Comparison of ENCODE assay signal across 8 cellular contexts in genomic region chr3:187747506-187747905, GRCh38. TPM values are rescaled to one million over a fixed set of nuclear protein-coding genes. Genes with fewer than 3 reads are reported as not detected.
DNase-seq lines count a peak whose midpoint lies in the region; ATAC-seq, FAIRE-seq and TF ChIP-seq lines count a peak whose summit lies in the region.

No MANE protein-coding gene starts in this region.

- H3K9me3 Mint-ChIP-seq in activated T-cell treated with anti-CD3 and anti-CD28 coated beads, Interleukin-2, amount 50 U/mL, for 4 hours, result no peaks in the 10 kb centered on the region

- H3K36me3 Mint-ChIP-seq in activated T-cell treated with anti-CD3 and anti-CD28 coated beads, Interleukin-2, amount 50 U/mL, for 4 hours (ENCODE audit: insufficient read depth), result no peaks in the 10 kb centered on the region

- H3K4me3 ChIP-seq in K562 (peak overlapping the region; percentile 87), tibial artery (no peak overlapping the region)

- no peaks in the 10 kb centered on the region for H3K36me3 ChIP-seq in K562 (ENCODE audit: control insufficient read depth, insufficient read depth, low read length)
- no peaks in the 10 kb centered on the region for H3K36me3 ChIP-seq in tibial artery

- no peak for FAIRE-seq in K562 (lab: Jason Lieb, UNC)

- TF ChIP-seq EP300 in K562 (IDR thresholded peaks at IDR 0.05; ENCODE audit: low read length), result no peak

- TF ChIP-seq RAD21 in K562 (CRISPR knock-in tag; conservative IDR thresholded peaks at IDR 0.05 in 1 of 2, IDR thresholded peaks at IDR 0.05 in 1 of 2), result no peak

- ATAC-seq in activated T-cell treated with anti-CD3 and anti-CD28 coated beads, Interleukin-2, amount 50 U/mL, for 4 hours, result no peak
- no peak for ATAC-seq in K562
- ATAC-seq in GM18868 (IDR thresholded peaks at IDR 0.05; ENCODE audit: unreplicated experiment), result no peak
- no peak for ATAC-seq in HG03108 (IDR thresholded peaks at IDR 0.05; ENCODE audit: unreplicated experiment)

- POLR2A ChIA-PET in K562 (lab: Yijun Ruan, JAX), result interaction anchor here (0.6 kb wide), 1 partner anchor 1889 kb away, joined by 3 read pairs; no protein-coding TSS in a partner anchor

- H3K4me2 ChIP-seq in K562 (ENCODE audit: insufficient read depth, low read length), result peak overlapping the region; percentile 56

- no peaks in the 10 kb centered on the region for H4K20me1 ChIP-seq in K562 (replicated peaks; ENCODE audit: control insufficient read depth, insufficient read depth, low read length)

- peak overlapping the region; percentile 91 for H3K4me3 Mint-ChIP-seq in activated T-cell treated with anti-CD3 and anti-CD28 coated beads, Interleukin-2, amount 50 U/mL, for 4 hours

- H3K9me3 ChIP-seq in K562 (replicated peaks; ENCODE audit: control insufficient read depth, insufficient read depth, low read depth, low read length), result no peaks in the 10 kb centered on the region
- H3K9me3 ChIP-seq in tibial artery, result no peaks in the 10 kb centered on the region

- no TSS peak for BruUV-seq in K562 (replicated peaks; lab: Mats Ljungman, UMichigan)

- H3K4me1 Mint-ChIP-seq in activated T-cell treated with anti-CD3 and anti-CD28 coated beads, Interleukin-2, amount 50 U/mL, for 4 hours (ENCODE audit: low read depth), result peaks cover 61% of the 10 kb centered on the region

- WGBS in K562 (ENCODE audit: insufficient coverage, low coverage, missing lambda C conversion rate), result 15% methylated on average over 5 of the region's 5 CpGs

- H2AFZ ChIP-seq in K562 (ENCODE audit: low read depth, low read length), result peak overlapping the region; percentile 48

- DNase-seq in activated T-cell treated with anti-CD3 and anti-CD28 coated beads, Interleukin-2, amount 50 U/mL, for 4 hours, result no peak
- DNase-seq in activated T-cell treated with anti-CD3 and anti-CD28 coated beads, Interleukin-2, amount 50 U/mL, for 48 hours, result no peak
- DNase-seq in K562 (ENCODE audit: extremely low read depth in 1 of 4, low spot score in 3 of 4) (peak in 1 of 4 experiments; percentile 5), myocyte (ENCODE audit: low read depth) (peak; percentile 6), tibial artery (no peak), 8988T (no peak)

- peaks cover 3 to 6% of the 10 kb centered on the region in 2 experiments for H3K4me1 ChIP-seq in K562 (replicated peaks in 1 of 2; ENCODE audit: control insufficient read depth in 2 of 2, insufficient read depth in 2 of 2, low read length in 2 of 2)
- peaks cover 0 to 29% (median 17%) of the 10 kb centered on the region in 4 donors for H3K4me1 ChIP-seq in tibial artery

- CTCF ChIA-PET in K562 (lab: Yijun Ruan, JAX; ENCODE audit: low intra/inter-chr PET ratio), result interaction anchor here (1.1 kb wide), 1 partner anchor 9 kb away, joined by 3 read pairs; no protein-coding TSS in a partner anchor

- H3K27ac ChIP-seq in K562 (ENCODE audit: extremely low read depth, low read depth, low read length) (peak overlapping the region; percentile 95), tibial artery (peak overlapping the region; percentile 93 to 99)

- no peak for TF ChIP-seq POLR2A in K562 (conservative IDR thresholded peaks at IDR 0.05)

- in situ Hi-C loops in K562 (cut with MboI), result loop anchor here (25.0 kb wide), 1 partner anchor 1390 kb away; no protein-coding TSS in a partner anchor

- H3K27me3 Mint-ChIP-seq in activated T-cell treated with anti-CD3 and anti-CD28 coated beads, Interleukin-2, amount 50 U/mL, for 4 hours (ENCODE audit: low read depth), result no peaks in the 10 kb centered on the region

- no peaks in the 10 kb centered on the region for H3K9me1 ChIP-seq in K562 (ENCODE audit: control insufficient read depth, insufficient read depth, low read length)

- intact Hi-C loops in K562 (cut with micrococcal nuclease) (loop anchor here (5.0 to 10.0 kb wide), 5 partner anchors 167 to 997 kb away; no protein-coding TSS in a partner anchor), tibial artery (cut with DNase I; ENCODE audit: low total_unique reads) (loop anchor here (5.0 to 10.0 kb wide), 3 partner anchors 305 to 857 kb away; no protein-coding TSS in a partner anchor)

- no peaks in the 10 kb centered on the region for H3K27me3 ChIP-seq in K562 (ENCODE audit: control insufficient read depth in 2 of 2, insufficient read depth in 2 of 2, low read length in 2 of 2)
- no peaks in the 10 kb centered on the region for H3K27me3 ChIP-seq in tibial artery

- peak overlapping the region in 1 of 2 experiments; percentile 98; a peak in 2 of 4 replicates for H3K9ac ChIP-seq in K562 (ENCODE audit: insufficient read depth in 1 of 2, low read depth in 2 of 2, low read length in 2 of 2)

- peaks cover 46% of the 10 kb centered on the region for H3K79me2 ChIP-seq in K562 (ENCODE audit: control insufficient read depth, insufficient read depth, low read length)

- TF ChIP-seq CTCF in K562 (IDR thresholded peaks at IDR 0.05 in 2 of 3, conservative IDR thresholded peaks at IDR 0.05 in 1 of 3; ENCODE audit: insufficient read depth in 2 of 3, low read depth in 1 of 3, low read length in 3 of 3) (no peak), tibial artery (IDR thresholded peaks at IDR 0.05) (no peak)

TF ChIP-seq in K562, 482 proteins besides CTCF, POLR2A, EP300 and RAD21:
- no peak for TF ChIP-seq ZSCAN29 (IDR thresholded peaks at IDR 0.05)
- no peak for TF ChIP-seq FOS (IDR thresholded peaks at IDR 0.05; ENCODE audit: extremely low read depth, insufficient read length)
- TF ChIP-seq ZNF197 (CRISPR knock-in tag; IDR thresholded peaks at IDR 0.05; ENCODE audit: low read depth), result no peak
- 0 out of 2 replicates have a peak, but pooled peaks have one; percentile 58 for TF ChIP-seq E4F1 (CRISPR knock-in tag; IDR thresholded peaks at IDR 0.05; ENCODE audit: borderline replicate concordance)
- no peak for TF ChIP-seq NCOA4 (IDR thresholded peaks at IDR 0.05; ENCODE audit: partially characterized antibody)
- no peak for TF ChIP-seq PPARD (CRISPR knock-in tag; IDR thresholded peaks at IDR 0.05)
TF ChIP-seq in K562: peak in this region for 1.

RNA-seq across cellular contexts. Expression of gene BCL6, which starts 2.2 kb away (rescaled TPM):
- total RNA-seq in activated T-cell treated with anti-CD3 and anti-CD28 coated beads, Interleukin-2, amount 50 U/mL, for 4 hours, result 10 to 100 TPM; 35.7 to 40.5 (median 39.1) TPM
- total RNA-seq in K562 (2011; cell fraction: chromatin; rRNA removed; ENCODE audit: low replicate concordance), result 13.3 and 20.6 TPM in 2 replicates
- 9.1 and 10.0 TPM in 2 replicates for total RNA-seq in K562 (2011; cell fraction: nucleolus; rRNA removed)
- 14.6 and 28.6 TPM in 2 replicates for total RNA-seq in K562 (2011; cell fraction: nucleoplasm; rRNA removed)
- total RNA-seq in K562 (2014; rRNA removed) (0.64 and 1.3 TPM in 2 replicates), K562 (2014; rRNA removed; fragmentation: Illumina TruSeq; extraction: Trizol) (1.4 and 1.6 TPM in 2 replicates), K562 (2015; rRNA removed; fragmentation: Illumina TruSeq; extraction: Trizol) (0.94 and 0.98 TPM in 2 replicates), K562 (2021) (2.4 and 3.5 TPM in 2 replicates), myocyte (86.6 and 95.7 TPM in 2 replicates)
- polyA plus RNA-seq in K562 (2011; rRNA removed) (3.4 and 8.7 TPM in 2 replicates), K562 (2014; fragmentation: Illumina TruSeq; extraction: Trizol) (2.6 and 2.8 TPM in 2 replicates), K562 (2014; fragmentation: Nextera tagmentation; extraction: Ambion mirVana) (under 1 TPM; 0.08 to 0.23 TPM), K562 (2014; rRNA removed) (2.5 and 2.8 TPM in 2 replicates)
- polyA plus RNA-seq in K562 (2011; cell fraction: cytosol; rRNA removed), result 0.98 and 3.2 TPM in 2 replicates
- 21.7 and 44.7 TPM in 2 replicates for polyA plus RNA-seq in K562 (2011; cell fraction: nucleus; rRNA removed)
- 5.8 and 17.3 TPM in 2 replicates for polyA plus RNA-seq in K562 (2012)
- 3.9 and 5.7 TPM in 2 replicates for polyA minus RNA-seq in K562 (2011; rRNA and poly(A)+ RNA removed)
- 0.48 and 0.91 TPM in 2 replicates for polyA minus RNA-seq in K562 (2011; cell fraction: cytosol; rRNA and poly(A)+ RNA removed)
- polyA minus RNA-seq in K562 (2011; cell fraction: nucleus; rRNA and poly(A)+ RNA removed), result 3.8 and 5.6 TPM in 2 replicates
- 22.3 TPM for polyA plus RNA-seq in myocyte (2012)

RNA-seq across cellular contexts. Expression of gene RTP2, which starts 45.1 kb away (rescaled TPM):
- not detected for total RNA-seq in activated T-cell treated with anti-CD3 and anti-CD28 coated beads, Interleukin-2, amount 50 U/mL, for 4 hours
- total RNA-seq in K562 (2011; cell fraction: chromatin; rRNA removed; ENCODE audit: low replicate concordance), result not detected in 2 replicates
- not detected in 2 replicates for total RNA-seq in K562 (2011; cell fraction: nucleolus; rRNA removed)
- not detected in 2 replicates for total RNA-seq in K562 (2011; cell fraction: nucleoplasm; rRNA removed)
- total RNA-seq in K562 (2014; rRNA removed), result not detected in 2 replicates
- not detected in 2 replicates for total RNA-seq in K562 (2014; rRNA removed; fragmentation: Illumina TruSeq; extraction: Trizol)
- total RNA-seq in K562 (2015; rRNA removed; fragmentation: Illumina TruSeq; extraction: Trizol), result not detected in 2 replicates
- not detected in 2 replicates for total RNA-seq in K562 (2021)
- polyA plus RNA-seq in K562 (2011; rRNA removed), result not detected in 2 replicates
- polyA plus RNA-seq in K562 (2011; cell fraction: cytosol; rRNA removed), result not detected in 2 replicates
- not detected in 2 replicates for polyA plus RNA-seq in K562 (2011; cell fraction: nucleus; rRNA removed)
- not detected in 2 replicates for polyA plus RNA-seq in K562 (2012)
- not detected in 2 replicates for polyA plus RNA-seq in K562 (2014; fragmentation: Illumina TruSeq; extraction: Trizol)
- not detected for polyA plus RNA-seq in K562 (2014; fragmentation: Nextera tagmentation; extraction: Ambion mirVana)
- not detected in 2 replicates for polyA plus RNA-seq in K562 (2014; rRNA removed)
- not detected in 2 replicates for polyA minus RNA-seq in K562 (2011; rRNA and poly(A)+ RNA removed)
- polyA minus RNA-seq in K562 (2011; cell fraction: cytosol; rRNA and poly(A)+ RNA removed), result not detected in 2 replicates
- polyA minus RNA-seq in K562 (2011; cell fraction: nucleus; rRNA and poly(A)+ RNA removed), result not detected in 2 replicates
- total RNA-seq in myocyte, result not detected in 2 replicates
- polyA plus RNA-seq in myocyte (2012), result not detected
